ENCODE assay signal across 22 cellular contexts in genomic region chr6:134293659-134294161, GRCh38.
"Had no signal": no experiment of that assay in that cellular context is flagged by ENCODE, and none has a peak within 500 bp of the region (broad histone marks: within the 10 kb centered on the region; RNA-seq: fewer than 3 reads in every experiment).

No MANE protein-coding gene starts in this region.

- ATAC-seq: activated CD4-positive, alpha-beta T cell treated with anti-CD3 and anti-CD28 coated beads for 36 hours; activated CD8-positive, alpha-beta memory T cell treated with anti-CD3 and anti-CD28 coated beads, Interleukin-2, amount 10 ng/mL, durations not matched to agents 7 days and 5 days; activated naive CD8-positive, alpha-beta T cell treated with anti-CD3 and anti-CD28 coated beads, Interleukin-2, amount 50 U/mL, for 24 hours; natural killer cell treated with Interleukin-12 subunit alpha and Interleukin-12 subunit beta and Interleukin-15 and Interleukin-18, amount 100 ng/mL, for 72 hours; stimulated activated naive CD8-positive, alpha-beta T cell treated with anti-CD3 and anti-CD28 coated beads, Interleukin-15, Interleukin-2, amounts not matched to agents 100 U/mL and 50 U/mL, for 24 hours; T-helper 17 cell; upper lobe of right lung had no signal

- H3K9me3 ChIP-seq: esophagus squamous epithelium, left ventricle myocardium inferior, right atrium auricular region, upper lobe of right lung had no signal

- DNase-seq: activated CD4-positive, alpha-beta memory T cell treated with anti-CD3 and anti-CD28 coated beads for 36 hours; activated CD4-positive, alpha-beta T cell treated with anti-CD3 and anti-CD28 coated beads for 36 hours; activated CD8-positive, alpha-beta memory T cell treated with anti-CD3 and anti-CD28 coated beads, Interleukin-2, amount 10 ng/mL, durations not matched to agents 7 days and 5 days; activated naive CD4-positive, alpha-beta T cell treated with anti-CD3 and anti-CD28 coated beads for 36 hours; activated naive CD8-positive, alpha-beta T cell treated with anti-CD3 and anti-CD28 coated beads, Interleukin-2, amount 50 U/mL, for 24 hours; activated T-cell treated with anti-CD3 and anti-CD28 coated beads, Interleukin-2, amount 50 U/mL, for 1 hour; effector CD4-positive, alpha-beta T cell; esophagus squamous epithelium; foreskin fibroblast; hypothalamus; kidney; left ventricle myocardium inferior; mesendoderm; nucleus accumbens; stimulated activated CD4-positive, alpha-beta T cell treated with anti-CD3 and anti-CD28 coated beads, Interleukin-4, amount 100 ng/mL, for 4 hours; stimulated activated CD8-positive, alpha-beta memory T cell treated with anti-CD3 and anti-CD28 coated beads, Interleukin-4, amount 100 ng/mL, for 48 hours; stimulated activated naive CD8-positive, alpha-beta T cell treated with anti-CD3 and anti-CD28 coated beads, Interleukin-15, Interleukin-2, amounts not matched to agents 100 U/mL and 50 U/mL, for 24 hours; T-helper 17 cell; upper lobe of right lung had no signal

- H3K27me3 ChIP-seq: esophagus squamous epithelium, right atrium auricular region, upper lobe of right lung had no signal

- H3K4me3 ChIP-seq: esophagus squamous epithelium, left ventricle myocardium inferior, right atrium auricular region, skin epidermis, upper lobe of right lung had no signal

- H3K27ac ChIP-seq: esophagus squamous epithelium, left ventricle myocardium inferior, right atrium auricular region, upper lobe of right lung had no signal

- H3K36me3 ChIP-seq: esophagus squamous epithelium, left ventricle myocardium inferior, right atrium auricular region, upper lobe of right lung had no signal
